In genomic region chr1:232096751-232097150, GRCh38 we compare ENCODE assay signal across 19 cellular contexts.
DNase-seq lines count a peak whose midpoint lies in the region; ATAC-seq and TF ChIP-seq lines count a peak whose summit lies in the region.
"Had no signal": no experiment of that assay in that cellular context is flagged by ENCODE, and none has a peak within 500 bp of the region (broad histone marks: within the 10 kb centered on the region; RNA-seq: fewer than 3 reads in every experiment).

No MANE protein-coding gene starts in this region.

- no peak for TF ChIP-seq RAD21 in IMR-90 (IDR thresholded peaks at IDR 0.05; ENCODE audit: low read length)

- H2AK9ac ChIP-seq in IMR-90 (replicated peaks; ENCODE audit: low read depth, low read length, poor library complexity): no peak overlapping the region

- peaks cover 6% of the 10 kb centered on the region for H3K4me1 Mint-ChIP-seq in neural crest cell
- H3K4me1 Mint-ChIP-seq: CD4-positive, alpha-beta memory T cell had no signal

- H3K9me3 Mint-ChIP-seq in neural crest cell: peaks cover 9% of the 10 kb centered on the region

- H3K4me1 ChIP-seq in IMR-90 (ENCODE audit: control insufficient read depth, insufficient read depth, low read length): no peaks in the 10 kb centered on the region
- no peaks in the 10 kb centered on the region for H3K4me1 ChIP-seq in mesenchymal stem cell (ENCODE audit: control insufficient read depth, insufficient read depth, low read depth, low read length)

- H2BK20ac ChIP-seq in IMR-90 (ENCODE audit: low read depth, low read length): no peak overlapping the region

- H2BK12ac ChIP-seq in mesenchymal stem cell (ENCODE audit: low read length in 2 of 2): no peak overlapping the region

- no peak overlapping the region for H3K27ac ChIP-seq in IMR-90 (ENCODE audit: insufficient read depth, low read length)
- H3K27ac ChIP-seq in mesenchymal stem cell (ENCODE audit: low read length, poor library complexity, severe bottlenecking): no peak overlapping the region
- H3K27ac ChIP-seq: GM23248 had no signal

- peak overlapping the region; percentile 31 for H3K27ac Mint-ChIP-seq in neural crest cell (ENCODE audit: unreplicated experiment)
- H3K27ac Mint-ChIP-seq: CD4-positive, alpha-beta memory T cell; H9 had no signal

- H3K4me3 ChIP-seq in IMR-90 (ENCODE audit: insufficient read depth, low read depth, low read length) (no peak overlapping the region), mesenchymal stem cell (ENCODE audit: insufficient read depth in 1 of 2, low read depth in 1 of 2, low read length in 2 of 2) (no peak overlapping the region)
- H3K4me3 ChIP-seq: GM12878, GM23248 had no signal

- H3K9me3 ChIP-seq in IMR-90 (ENCODE audit: control insufficient read depth, insufficient read depth, low read length): no peaks in the 10 kb centered on the region
- peaks cover 6% of the 10 kb centered on the region for H3K9me3 ChIP-seq in mesenchymal stem cell (ENCODE audit: control insufficient read depth, low read length)

- H3K9ac ChIP-seq in IMR-90 (ENCODE audit: low read depth, low read length) (no peak overlapping the region), mesenchymal stem cell (ENCODE audit: low read length) (no peak overlapping the region)
- H3K9ac ChIP-seq: GM23248 had no signal

- H3K14ac ChIP-seq in IMR-90 (replicated peaks; ENCODE audit: low read depth, low read length) (no peak overlapping the region), mesenchymal stem cell (ENCODE audit: low read length in 2 of 2) (peak overlapping the region in 1 of 2 experiments; percentile 64)

- no peaks in the 10 kb centered on the region for H4K20me1 ChIP-seq in IMR-90 (ENCODE audit: insufficient read depth, low read length)

- H4K5ac ChIP-seq in IMR-90 (ENCODE audit: low read depth, low read length): no peak overlapping the region

- H3K9me1 ChIP-seq in IMR-90 (ENCODE audit: insufficient read depth, low read length): no peaks in the 10 kb centered on the region

- peak overlapping the region; percentile 33 for H2AFZ ChIP-seq in IMR-90 (replicated peaks; ENCODE audit: low read length, poor library complexity)
- H2AFZ ChIP-seq in mesenchymal stem cell (ENCODE audit: low read depth, low read length): no peak overlapping the region
- H2AFZ ChIP-seq: GM23248 had no signal

- H3K23ac ChIP-seq in IMR-90 (ENCODE audit: low read depth, low read length) (no peak overlapping the region), mesenchymal stem cell (ENCODE audit: low read length in 2 of 2) (no peak overlapping the region)

- peaks cover 11% of the 10 kb centered on the region for H3K36me3 Mint-ChIP-seq in neural crest cell (ENCODE audit: low read depth)

- H3K56ac ChIP-seq in IMR-90 (ENCODE audit: extremely low read depth, insufficient read depth, low read length): no peak overlapping the region

- no peak overlapping the region for H2BK15ac ChIP-seq in IMR-90 (ENCODE audit: low read depth, low read length)
- no peak overlapping the region for H2BK15ac ChIP-seq in mesenchymal stem cell (ENCODE audit: low read depth, poor library complexity, severe bottlenecking)

- H3K36me3 ChIP-seq in IMR-90 (ENCODE audit: control insufficient read depth, insufficient read depth, low read length) (no peaks in the 10 kb centered on the region), mesenchymal stem cell (ENCODE audit: control insufficient read depth in 1 of 2, insufficient read depth in 2 of 2, low read depth in 1 of 2, low read length in 2 of 2) (no peaks in the 10 kb centered on the region)

- no peak overlapping the region for H3K4me2 ChIP-seq in IMR-90 (ENCODE audit: low read depth, low read length)
- no peak overlapping the region for H3K4me2 ChIP-seq in mesenchymal stem cell (ENCODE audit: low read length, poor library complexity, severe bottlenecking)

- TF ChIP-seq POLR2A in IMR-90 (IDR thresholded peaks at IDR 0.05; ENCODE audit: low read depth, low read length): no peak

- no peak for TF ChIP-seq CTCF in IMR-90 (conservative IDR thresholded peaks at IDR 0.05; ENCODE audit: low read depth, low read length)
- no peak for TF ChIP-seq CTCF in neural crest cell (conservative IDR thresholded peaks at IDR 0.05)

- no peak for ATAC-seq in IMR-90 (ENCODE audit: low read depth)
- no peak for ATAC-seq in HG03342 (IDR thresholded peaks at IDR 0.05; ENCODE audit: unreplicated experiment)
- ATAC-seq: GM12878, HCT116 had no signal

- H2BK5ac ChIP-seq in IMR-90 (ENCODE audit: low read depth, low read length, poor library complexity, severe bottlenecking) (no peak overlapping the region), mesenchymal stem cell (ENCODE audit: low read depth, low read length, poor library complexity, severe bottlenecking) (no peak overlapping the region)

- no peaks in the 10 kb centered on the region for H3K27me3 Mint-ChIP-seq in neural crest cell (ENCODE audit: low read depth)

- BruUV-seq in IMR-90 (replicated peaks; lab: Mats Ljungman, UMichigan): no TSS peak

- DNase-seq in IMR-90 (no peak), M059J (ENCODE audit: low read depth) (peak; percentile 5), mesenchymal stem cell (peak; percentile 50), neural crest cell (ENCODE audit: low read depth, low spot score) (no peak), NCI-H69 (lab: John Stamatoyannopoulos, UW) (no peak), NCI-H187 (lab: John Stamatoyannopoulos, UW) (no peak), DMS153 (lab: John Stamatoyannopoulos, UW) (no peak)
- DNase-seq: C1 segment of cervical spinal cord; Calu3; CD4-positive, alpha-beta memory T cell; COR-L47; DND-41; EL; GDM1; GM23248; H9 had no signal

- POLR2A ChIA-PET in IMR-90 (lab: Charles Lee; ENCODE audit: unreplicated experiment): no interaction called here

- intact Hi-C loops in IMR-90 (cut with micrococcal nuclease): no loop called here

- H3K27me3 ChIP-seq in IMR-90 (ENCODE audit: control insufficient read depth, insufficient read depth, low read length): no peaks in the 10 kb centered on the region
- H3K27me3 ChIP-seq in mesenchymal stem cell (ENCODE audit: control insufficient read depth in 1 of 2, insufficient read depth in 1 of 2, low read length in 2 of 2): no peaks in the 10 kb centered on the region

- H3K4ac ChIP-seq in IMR-90 (ENCODE audit: low read depth, low read length) (no peak overlapping the region), mesenchymal stem cell (ENCODE audit: low read depth in 1 of 2, low read length in 2 of 2) (no peak overlapping the region)

- no peak overlapping the region for H3K4me3 Mint-ChIP-seq in neural crest cell
- H3K4me3 Mint-ChIP-seq: CD4-positive, alpha-beta memory T cell; H9 had no signal

- no peak overlapping the region for H2BK120ac ChIP-seq in IMR-90 (ENCODE audit: low read depth, low read length)
- H2BK120ac ChIP-seq in mesenchymal stem cell (ENCODE audit: low read depth, low read length): no peak overlapping the region

- CTCF ChIA-PET in IMR-90 (lab: Yijun Ruan, JAX): no interaction called here

- no peak overlapping the region for H4K91ac ChIP-seq in IMR-90 (ENCODE audit: insufficient read depth, low read depth, low read length)
- H4K91ac ChIP-seq in mesenchymal stem cell (ENCODE audit: low read length): no peak overlapping the region

- no peak overlapping the region for H3K18ac ChIP-seq in IMR-90 (ENCODE audit: low read depth, low read length)
- peak overlapping the region in 1 of 2 experiments; percentile 72 for H3K18ac ChIP-seq in mesenchymal stem cell (ENCODE audit: low read depth in 1 of 2, low read length in 2 of 2)

- H3K79me1 ChIP-seq in IMR-90 (ENCODE audit: low read depth in 1 of 2, low read length in 2 of 2) (no peaks in the 10 kb centered on the region), mesenchymal stem cell (replicated peaks; ENCODE audit: low read length, poor library complexity, severe bottlenecking) (no peaks in the 10 kb centered on the region)

- in situ Hi-C loops in IMR-90 (cut with MboI; ENCODE audit: low sequenced_read_pairs): no loop called here

- no peak overlapping the region for H4K8ac ChIP-seq in IMR-90 (ENCODE audit: low read depth in 2 of 2, low read length in 2 of 2)
- no peak overlapping the region for H4K8ac ChIP-seq in mesenchymal stem cell (ENCODE audit: low read length)

- WGBS in IMR-90 (ENCODE audit: extremely low coverage in 2 of 2, insufficient read length in 1 of 2), 2 experiments: 100% methylated on average over 1 of the region's 3 CpGs; no CpG with 5 or more reads in 1 of the 2 experiments
- 84% methylated on average over 3 of the region's 3 CpGs for WGBS in mesenchymal stem cell

- no peak overlapping the region for H2AK5ac ChIP-seq in IMR-90 (ENCODE audit: low read depth, low read length)
- H2AK5ac ChIP-seq in mesenchymal stem cell (ENCODE audit: low read length, severe bottlenecking): no peak overlapping the region

- dilution Hi-C loops in IMR-90 (cut with HindIII; ENCODE audit: low sequenced_read_pairs, unreplicated experiment): no loop called here

TF ChIP-seq in IMR-90, 13 proteins besides CTCF, POLR2A, EP300 and RAD21:
- TF ChIP-seq USF2 (IDR thresholded peaks at IDR 0.05; ENCODE audit: low read depth, low read length): no peak
- TF ChIP-seq RFX5 (IDR thresholded peaks at IDR 0.05; ENCODE audit: low read depth, low read length): no peak
- no peak for TF ChIP-seq CHD1 (IDR thresholded peaks at IDR 0.05; ENCODE audit: low read depth, low read length)
- TF ChIP-seq MXI1 (IDR thresholded peaks at IDR 0.05; ENCODE audit: borderline replicate concordance, low read depth, low read length): no peak
TF ChIP-seq in IMR-90: peak in this region for 0.

Comparison
In these comparisons a context has a peak if more than half of its experiments do, and no peak if none do; other contexts are left out.
1. DNase-seq: peak in M059J (single experiment) and mesenchymal stem cell (single experiment); none in IMR-90 (single experiment), neural crest cell (single experiment), NCI-H69 (single experiment), NCI-H187 (0 of 2) and DMS153 (single experiment).